8 cellular contexts compared by ENCODE assay signal in the genomic region with DNA sequence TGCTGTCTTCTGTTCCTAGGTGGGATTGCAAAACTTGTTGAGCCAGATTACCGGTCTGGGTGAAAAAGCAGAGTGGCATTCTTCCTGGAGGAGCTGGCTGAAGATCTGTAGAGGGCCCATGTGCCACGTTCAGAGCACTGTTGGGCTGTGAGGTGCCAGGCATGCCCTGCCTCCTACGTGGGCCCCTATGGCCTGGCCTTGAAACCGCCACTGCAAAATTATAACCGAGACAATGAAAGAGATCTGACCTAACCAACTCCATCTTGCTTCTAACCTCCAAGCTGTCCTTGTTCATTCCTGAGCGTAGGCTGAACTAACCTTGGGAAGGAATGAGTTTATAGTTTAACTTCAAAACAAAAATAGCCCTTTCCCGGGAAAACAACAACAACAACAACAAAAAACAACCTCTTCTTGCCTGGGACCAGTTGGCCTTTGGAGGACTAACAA. TPM values are rescaled to one million over a fixed set of nuclear protein-coding genes. Genes with fewer than 3 reads are reported as not detected.
A peak's percentile ranks its signal among the peaks of the same experiment; 100 is the strongest.
DNase-seq lines count a peak whose midpoint lies in the region; ATAC-seq and TF ChIP-seq lines count a peak whose summit lies in the region.

No MANE protein-coding gene starts in this region.

- DNase-seq in CD14-positive monocyte (ENCODE audit: low spot score) (no peak), NB4 (ENCODE audit: low read depth) (no peak), NCI-H226 (no peak), NCI-H2107 (lab: John Stamatoyannopoulos, UW) (no peak)
- DNase-seq in effector memory CD8-positive, alpha-beta T cell: no peak

- peak overlapping the region; percentile 96 to 100 (median 97) for H3K27ac Mint-ChIP-seq in CD14-positive monocyte
- peak overlapping the region; percentile 93 to 97 for H3K27ac Mint-ChIP-seq in effector memory CD8-positive, alpha-beta T cell

- intact Hi-C loops in CD14-positive monocyte (cut with micrococcal nuclease): loop anchor here in 1 of 2 donors (5.0 kb wide), 1 partner anchor 261 kb away; no protein-coding TSS in a partner anchor

- no peak for ATAC-seq in effector memory CD8-positive, alpha-beta T cell (replicated peaks)
- ATAC-seq in GM18909 (IDR thresholded peaks at IDR 0.05; ENCODE audit: poor library complexity, unreplicated experiment): no peak
- no peak for ATAC-seq in HG03520 (IDR thresholded peaks at IDR 0.05; ENCODE audit: unreplicated experiment)

- peaks cover 0 to 2% (median 0%) of the 10 kb centered on the region in 3 donors for H3K27me3 Mint-ChIP-seq in CD14-positive monocyte (ENCODE audit: low read depth in 3 of 3)
- H3K27me3 Mint-ChIP-seq in effector memory CD8-positive, alpha-beta T cell: no peaks in the 10 kb centered on the region

- H3K4me1 Mint-ChIP-seq in CD14-positive monocyte: peaks cover 55% of the 10 kb centered on the region
- H3K4me1 Mint-ChIP-seq in effector memory CD8-positive, alpha-beta T cell (ENCODE audit: low read depth in 2 of 2): peaks cover 42 to 45% of the 10 kb centered on the region in 2 donors

- H3K4me3 ChIP-seq in NB4 (ENCODE audit: low read depth, low read length) (peak overlapping the region; percentile 98), neuron (ENCODE audit: low read length) (peak overlapping the region; percentile 95)

- H3K36me3 ChIP-seq in neuron (ENCODE audit: insufficient read depth, low read length): peaks cover 10% of the 10 kb centered on the region

- H3K36me3 Mint-ChIP-seq in CD14-positive monocyte: peaks cover 4 to 11% of the 10 kb centered on the region in 2 donors
- peaks cover 27% of the 10 kb centered on the region for H3K36me3 Mint-ChIP-seq in effector memory CD8-positive, alpha-beta T cell (ENCODE audit: insufficient read depth)

- no peak overlapping the region for H2AFZ ChIP-seq in neuron (ENCODE audit: low read depth, low read length)

- peak overlapping the region; percentile 87 to 92 for H3K4me3 Mint-ChIP-seq in CD14-positive monocyte
- peak overlapping the region; percentile 77 to 91 for H3K4me3 Mint-ChIP-seq in effector memory CD8-positive, alpha-beta T cell

- H3K4me1 ChIP-seq in neuron (ENCODE audit: insufficient read depth, low read length): peaks cover 35% of the 10 kb centered on the region

- no peak for TF ChIP-seq POLR2A in NB4 (IDR thresholded peaks at IDR 0.05; ENCODE audit: extremely low read depth, insufficient read length)

- TF ChIP-seq CTCF in CD14-positive monocyte (IDR thresholded peaks at IDR 0.05): no peak
- no peak for TF ChIP-seq CTCF in NB4 (IDR thresholded peaks at IDR 0.05; ENCODE audit: low read depth, low read length)

- no peaks in the 10 kb centered on the region for H3K27me3 ChIP-seq in neuron (ENCODE audit: insufficient read depth, low read length)

- no peaks in the 10 kb centered on the region for H3K9me3 Mint-ChIP-seq in CD14-positive monocyte
- H3K9me3 Mint-ChIP-seq in effector memory CD8-positive, alpha-beta T cell: no peaks in the 10 kb centered on the region

- no peaks in the 10 kb centered on the region for H3K9me3 ChIP-seq in neuron (ENCODE audit: low read length)

RNA-seq across cellular contexts. Expression of a gene that starts 1.4 kb away (rescaled TPM):
- 10 to 100 TPM; 21.9 to 25.6 TPM for polyA plus RNA-seq in CD14-positive monocyte
